Comparison of ENCODE assay signal across 22 cellular contexts in the genomic region with DNA sequence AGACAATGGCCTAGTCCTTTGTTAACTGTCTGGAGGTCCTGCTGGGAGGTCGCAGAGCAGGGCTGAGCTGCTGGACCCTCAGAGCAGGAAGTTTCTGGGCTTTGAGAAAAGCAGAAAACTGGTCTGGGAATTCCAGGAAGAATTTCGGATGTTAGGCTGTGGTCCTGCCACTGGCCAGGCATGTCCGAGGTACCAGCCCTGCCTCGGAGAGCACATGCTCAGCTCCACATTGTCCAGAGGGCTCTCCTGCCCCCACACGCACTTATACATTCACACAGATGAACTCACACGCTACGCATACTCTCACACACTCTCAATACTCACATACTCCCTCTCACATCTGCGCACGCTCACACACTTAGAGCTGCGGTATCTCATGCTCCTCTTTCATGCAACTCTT.
DNase-seq lines count a peak whose midpoint lies in the region; ATAC-seq and TF ChIP-seq lines count a peak whose summit lies in the region.
"Had no signal": no experiment of that assay in that cellular context is flagged by ENCODE, and none has a peak within 500 bp of the region (broad histone marks: within the 10 kb centered on the region; RNA-seq: fewer than 3 reads in every experiment).

No MANE protein-coding gene starts in this region.

- ATAC-seq in CD4-positive, alpha-beta T cell (ENCODE audit: poor library complexity) = no peak
- no peak for ATAC-seq in naive thymus-derived CD8-positive, alpha-beta T cell
- ATAC-seq in HG03097 (IDR thresholded peaks at IDR 0.05; ENCODE audit: low FRiP score, unreplicated experiment) (no peak), Right ventricle myocardium inferior (no peak)
- ATAC-seq: activated T-cell treated with anti-CD3 and anti-CD28 coated beads, Interleukin-2, amount 50 U/mL, for 4 hours; foreskin keratinocyte; GM23338; K562 had no signal

- BruUV-seq in Calu3 (replicated peaks; lab: Mats Ljungman, UMichigan) = no TSS peak

- peaks cover 2% of the 10 kb centered on the region for H3K9me3 Mint-ChIP-seq in CD4-positive, alpha-beta T cell
- H3K9me3 Mint-ChIP-seq in brain (peaks cover 9 to 22% (median 14%) of the 10 kb centered on the region in 5 experiments), Calu3 (ENCODE audit: low read depth, unreplicated experiment) (no peaks in the 10 kb centered on the region)
- H3K9me3 Mint-ChIP-seq in naive thymus-derived CD8-positive, alpha-beta T cell = peaks cover 0 to 13% (median 4%) of the 10 kb centered on the region in 9 donors

- no peaks in the 10 kb centered on the region for H3K27me3 ChIP-seq in CD4-positive, alpha-beta T cell (ENCODE audit: control insufficient read depth, insufficient read depth, low read length)
- H3K27me3 ChIP-seq: foreskin keratinocyte, transverse colon had no signal

- peaks cover 70% of the 10 kb centered on the region for H3K4me1 Mint-ChIP-seq in CD4-positive, alpha-beta T cell (ENCODE audit: low read depth)
- H3K4me1 Mint-ChIP-seq in brain (peaks cover 37% of the 10 kb centered on the region), Calu3 (ENCODE audit: low read depth, unreplicated experiment) (peaks cover 38% of the 10 kb centered on the region)
- H3K4me1 Mint-ChIP-seq in naive thymus-derived CD8-positive, alpha-beta T cell = peaks cover 34 to 70% (median 65%) of the 10 kb centered on the region in 4 donors

- H3K36me3 Mint-ChIP-seq in CD4-positive, alpha-beta T cell (ENCODE audit: low read depth) = peaks cover 89% of the 10 kb centered on the region
- peaks cover 86% of the 10 kb centered on the region for H3K36me3 Mint-ChIP-seq in brain
- H3K36me3 Mint-ChIP-seq in naive thymus-derived CD8-positive, alpha-beta T cell = peaks cover 20 to 76% (median 47%) of the 10 kb centered on the region in 3 donors
- peaks cover 12% of the 10 kb centered on the region for H3K36me3 Mint-ChIP-seq in Calu3 (ENCODE audit: insufficient read depth, unreplicated experiment)

- no peaks in the 10 kb centered on the region for H3K9me3 ChIP-seq in CD4-positive, alpha-beta T cell (ENCODE audit: control insufficient read depth, low read length)
- H3K9me3 ChIP-seq: transverse colon had no signal

- DNase-seq in Ammon's horn (ENCODE audit: low spot score) (peak; percentile 46), Right ventricle myocardium inferior (ENCODE audit: missing footprints) (no peak), Calu3 (no peak)
- no peak for DNase-seq in CD4-positive, alpha-beta T cell
- no peak for DNase-seq in naive thymus-derived CD8-positive, alpha-beta T cell
- DNase-seq: activated T-cell treated with anti-CD3 and anti-CD28 coated beads, Interleukin-2, amount 50 U/mL, for 4 hours; COR-L47; DND-41; erythroblast; foreskin keratinocyte; hippocampal formation; MM.1S; NCI-H1436; NCI-H524 treated with DMSO at 0.1 percent for 48 hours; Right ventricle myocardium superior; stimulated activated naive CD4-positive, alpha-beta T cell; transverse colon had no signal

- H3K27ac ChIP-seq in CD4-positive, alpha-beta T cell (ENCODE audit: low read depth, low read length) = no peak overlapping the region
- H3K27ac ChIP-seq: foreskin keratinocyte, parathyroid adenoma, transverse colon had no signal

- no peaks in the 10 kb centered on the region for H3K27me3 Mint-ChIP-seq in CD4-positive, alpha-beta T cell
- no peaks in the 10 kb centered on the region for H3K27me3 Mint-ChIP-seq in brain
- H3K27me3 Mint-ChIP-seq in naive thymus-derived CD8-positive, alpha-beta T cell = no peaks in the 10 kb centered on the region
- H3K27me3 Mint-ChIP-seq in Calu3 (ENCODE audit: unreplicated experiment) = no peaks in the 10 kb centered on the region

- CTCF ChIA-PET in CD4-positive, alpha-beta T cell (lab: Charles Lee) = no interaction called here
- CTCF ChIA-PET in Calu3 (lab: Charles Lee) = no interaction called here

- H3K4me3 Mint-ChIP-seq in CD4-positive, alpha-beta T cell = no peak overlapping the region
- no peak overlapping the region for H3K4me3 Mint-ChIP-seq in brain
- H3K4me3 Mint-ChIP-seq in naive thymus-derived CD8-positive, alpha-beta T cell = peak overlapping the region in 8 of 10 donors; percentile 0 to 78 (median 47)
- no peak overlapping the region for H3K4me3 Mint-ChIP-seq in Calu3 (ENCODE audit: low read depth, unreplicated experiment)
- H3K4me3 Mint-ChIP-seq: activated T-cell treated with anti-CD3 and anti-CD28 coated beads, Interleukin-2, amount 50 U/mL, for 4 hours; GM23338 had no signal

- no peak for TF ChIP-seq CTCF in CD4-positive, alpha-beta T cell (IDR thresholded peaks at IDR 0.05)
- TF ChIP-seq CTCF in brain (conservative IDR thresholded peaks at IDR 0.05) (no peak), Calu3 (IDR thresholded peaks at IDR 0.05; ENCODE audit: unreplicated experiment) (no peak)

- intact Hi-C loops in CD4-positive, alpha-beta T cell (cut with DNase I, micrococcal nuclease) = loop anchor here in 1 of 2 experiments (5.0 kb wide), 1 partner anchor 34 kb away; no protein-coding TSS in a partner anchor
- intact Hi-C loops in Right ventricle myocardium inferior (cut with DNase I) (no loop called here), Calu3 (cut with micrococcal nuclease; ENCODE audit: unreplicated experiment) (loop anchor here (5.0 kb wide), 1 partner anchor 34 kb away; no protein-coding TSS in a partner anchor)

- peak overlapping the region; percentile 77 for H3K27ac Mint-ChIP-seq in CD4-positive, alpha-beta T cell
- H3K27ac Mint-ChIP-seq in brain (peak overlapping the region in 4 of 5 experiments; percentile 3 to 51 (median 32)), Calu3 (ENCODE audit: unreplicated experiment) (no peak overlapping the region)
- H3K27ac Mint-ChIP-seq in naive thymus-derived CD8-positive, alpha-beta T cell = peak overlapping the region; percentile 48 to 91 (median 69)
- H3K27ac Mint-ChIP-seq: GM23338 had no signal

- POLR2A ChIA-PET in CD4-positive, alpha-beta T cell (lab: Charles Lee) = no interaction called here
- POLR2A ChIA-PET in naive thymus-derived CD8-positive, alpha-beta T cell (lab: Charles Lee) = interaction anchor here (0.8 kb wide), 1 partner anchor 44 kb away, joined by 3 read pairs; no protein-coding TSS in a partner anchor

Comparison
In these comparisons a context has a peak if more than half of its experiments do, and no peak if none do; other contexts are left out.
1. H3K4me3 Mint-ChIP-seq: peak in naive thymus-derived CD8-positive, alpha-beta T cell (8 of 10); none in CD4-positive, alpha-beta T cell (single experiment), brain (0 of 5) and Calu3 (single experiment).